In genomic region chr4:184705692-184706091, GRCh38 we compare ENCODE assay signal across 15 cellular contexts. TPM values are rescaled to one million over a fixed set of nuclear protein-coding genes. Genes with fewer than 3 reads are reported as not detected.
DNase-seq lines count a peak whose midpoint lies in the region; ATAC-seq and TF ChIP-seq lines count a peak whose summit lies in the region.
"Had no signal": no experiment of that assay in that cellular context is flagged by ENCODE, and none has a peak within 500 bp of the region (broad histone marks: within the 10 kb centered on the region; RNA-seq: fewer than 3 reads in every experiment).

No MANE protein-coding gene starts in this region.

- H3K27ac Mint-ChIP-seq in activated T-helper 1 cell treated with anti-CD3 and anti-CD28 coated beads, Interleukin-12 subunit alpha, Interleukin-12 subunit beta, Interleukin-2, Interleukin-4 antibody, amounts not matched to agents 30 ng/mL and 10 ng/mL and 1 ng/mL, durations not matched to agents 14 hours and 24 hours and 36 hours, result peak overlapping the region; percentile 32

- H3K36me3 Mint-ChIP-seq in activated T-helper 1 cell treated with anti-CD3 and anti-CD28 coated beads, Interleukin-12 subunit alpha, Interleukin-12 subunit beta, Interleukin-2, Interleukin-4 antibody, amounts not matched to agents 30 ng/mL and 10 ng/mL and 1 ng/mL, durations not matched to agents 14 hours and 24 hours and 36 hours (ENCODE audit: low read depth), result peaks cover 60% of the 10 kb centered on the region

- H3K9ac ChIP-seq in DND-41 (ENCODE audit: low read depth, low read length) (no peak overlapping the region), KMS-11 (no peak overlapping the region)

- H3K4me2 ChIP-seq in DND-41 (ENCODE audit: insufficient read depth, low read length) (no peak overlapping the region), KMS-11 (peak overlapping the region; percentile 64)
- H3K4me2 ChIP-seq: PC-9 had no signal

- H3K36me3 ChIP-seq in DND-41 (ENCODE audit: insufficient read depth, low read length), result peaks cover 95% of the 10 kb centered on the region
- H3K36me3 ChIP-seq in KMS-11 (ENCODE audit: insufficient read depth), result peaks cover 19% of the 10 kb centered on the region

- peaks cover 27% of the 10 kb centered on the region for H3K4me1 Mint-ChIP-seq in activated T-helper 1 cell treated with anti-CD3 and anti-CD28 coated beads, Interleukin-12 subunit alpha, Interleukin-12 subunit beta, Interleukin-2, Interleukin-4 antibody, amounts not matched to agents 30 ng/mL and 10 ng/mL and 1 ng/mL, durations not matched to agents 14 hours and 24 hours and 36 hours (ENCODE audit: low read depth)

- H3K27me3 Mint-ChIP-seq in activated T-helper 1 cell treated with anti-CD3 and anti-CD28 coated beads, Interleukin-12 subunit alpha, Interleukin-12 subunit beta, Interleukin-2, Interleukin-4 antibody, amounts not matched to agents 30 ng/mL and 10 ng/mL and 1 ng/mL, durations not matched to agents 14 hours and 24 hours and 36 hours (ENCODE audit: insufficient read depth), result no peaks in the 10 kb centered on the region

- H3K9me3 Mint-ChIP-seq in activated T-helper 1 cell treated with anti-CD3 and anti-CD28 coated beads, Interleukin-12 subunit alpha, Interleukin-12 subunit beta, Interleukin-2, Interleukin-4 antibody, amounts not matched to agents 30 ng/mL and 10 ng/mL and 1 ng/mL, durations not matched to agents 14 hours and 24 hours and 36 hours, result no peaks in the 10 kb centered on the region

- H2AFZ ChIP-seq in DND-41 (ENCODE audit: low read depth, low read length) (no peak overlapping the region), KMS-11 (ENCODE audit: low read depth) (no peak overlapping the region)
- H2AFZ ChIP-seq: PC-9 had no signal

- no peaks in the 10 kb centered on the region for H3K9me3 ChIP-seq in DND-41 (ENCODE audit: insufficient read depth, low read length, severe bottlenecking)
- H3K9me3 ChIP-seq: SJCRH30, spleen had no signal

- H3K27me3 ChIP-seq in DND-41 (ENCODE audit: insufficient read depth, low read length, poor library complexity), result no peaks in the 10 kb centered on the region
- no peaks in the 10 kb centered on the region for H3K27me3 ChIP-seq in KMS-11 (ENCODE audit: insufficient read depth, low read depth)
- H3K27me3 ChIP-seq: SJCRH30, spleen had no signal

- H3K4me3 Mint-ChIP-seq in activated T-helper 1 cell treated with anti-CD3 and anti-CD28 coated beads, Interleukin-12 subunit alpha, Interleukin-12 subunit beta, Interleukin-2, Interleukin-4 antibody, amounts not matched to agents 30 ng/mL and 10 ng/mL and 1 ng/mL, durations not matched to agents 14 hours and 24 hours and 36 hours, result peak overlapping the region; percentile 8

- intact Hi-C loops in activated T-helper 1 cell treated with anti-CD3 and anti-CD28 coated beads, Interleukin-12 subunit alpha, Interleukin-12 subunit beta, Interleukin-2, Interleukin-4 antibody, amounts not matched to agents 30 ng/mL and 10 ng/mL and 1 ng/mL, durations not matched to agents 14 hours and 24 hours and 36 hours (cut with micrococcal nuclease), result loop anchor here (2.0 kb wide), 3 partner anchors 13 to 57 kb away; partner anchors contain the start of genes CASP3 and PRIMPOL
- intact Hi-C loops in Right ventricle myocardium inferior (cut with DNase I), result no loop called here

- ATAC-seq in DND-41 (ENCODE audit: insufficient read depth, low read depth) (peak; percentile 39; the same call in 1 of the 3 replicates), GM18520 (IDR thresholded peaks at IDR 0.05; ENCODE audit: unreplicated experiment) (peak; percentile 53), Right ventricle myocardium inferior (no peak), GM21381 (IDR thresholded peaks at IDR 0.05; ENCODE audit: unreplicated experiment) (no peak), HG02973 (IDR thresholded peaks at IDR 0.05; ENCODE audit: unreplicated experiment) (no peak)

- no peak overlapping the region for H3K4me3 ChIP-seq in DND-41 (ENCODE audit: low read depth in 1 of 2, low read length in 2 of 2)
- no peak overlapping the region for H3K4me3 ChIP-seq in KMS-11 (IDR thresholded peaks at IDR 0.05; ENCODE audit: insufficient read depth, low read depth, low read length)
- H3K4me3 ChIP-seq: PC-9, SJCRH30, spleen had no signal

- H3K4me1 ChIP-seq in DND-41 (ENCODE audit: insufficient read depth, low read length) (no peaks in the 10 kb centered on the region), KMS-11 (ENCODE audit: low read depth, poor library complexity, severe bottlenecking) (peaks cover 72% of the 10 kb centered on the region)
- H3K4me1 ChIP-seq: SJCRH30, spleen had no signal

- H4K20me1 ChIP-seq in DND-41 (ENCODE audit: insufficient read depth, low read length), result peaks cover 28% of the 10 kb centered on the region; the same call in 1 of the 2 replicates
- no peaks in the 10 kb centered on the region for H4K20me1 ChIP-seq in KMS-11 (ENCODE audit: insufficient read depth)

- TF ChIP-seq CTCF in DND-41 (IDR thresholded peaks at IDR 0.05; ENCODE audit: borderline replicate concordance, extremely low read depth, low read length, poor library complexity, severe bottlenecking), result no peak
- no peak for TF ChIP-seq CTCF in KMS-11 (conservative IDR thresholded peaks at IDR 0.05; ENCODE audit: low read depth, low read length)

- DNase-seq in DND-41, result no peak
- DNase-seq in activated T-helper 1 cell treated with anti-CD3 and anti-CD28 coated beads, Interleukin-12 subunit alpha, Interleukin-12 subunit beta, Interleukin-2, Interleukin-4 antibody, amounts not matched to agents 30 ng/mL and 10 ng/mL and 1 ng/mL, durations not matched to agents 14 hours and 24 hours and 36 hours (ENCODE audit: low spot score), result no peak
- DNase-seq in Right ventricle myocardium inferior (ENCODE audit: missing footprints), result no peak
- no peak for DNase-seq in NCI-H2227 treated with DMSO at 0.1 percent for 48 hours (lab: John Stamatoyannopoulos, UW)
- DNase-seq: NCI-H1694, NCI-H226, NCI-H774, PC-9, retina, SJCRH30, spleen had no signal

- H3K27ac ChIP-seq in DND-41 (ENCODE audit: low read length) (no peak overlapping the region), KMS-11 (peak overlapping the region; percentile 38)
- H3K27ac ChIP-seq: PC-9, SJCRH30, spleen had no signal

- peaks cover 40% of the 10 kb centered on the region for H3K79me2 ChIP-seq in DND-41 (ENCODE audit: insufficient read depth, low read length)
- H3K79me2 ChIP-seq in KMS-11 (ENCODE audit: insufficient read depth, low read depth), result peaks cover 17% of the 10 kb centered on the region

RNA-seq across cellular contexts. Expression of gene CENPU, which starts 28.2 kb away (rescaled TPM):
- total RNA-seq in activated T-helper 1 cell treated with anti-CD3 and anti-CD28 coated beads, Interleukin-12 subunit alpha, Interleukin-12 subunit beta, Interleukin-2, Interleukin-4 antibody, amounts not matched to agents 30 ng/mL and 10 ng/mL and 1 ng/mL, durations not matched to agents 14 hours and 24 hours and 36 hours, result 78.3 and 80.3 TPM in 2 replicates
- total RNA-seq in Right ventricle myocardium inferior, result 1.8 TPM

RNA-seq across cellular contexts. Expression of gene PRIMPOL, which starts 56.2 kb away (rescaled TPM):
- total RNA-seq in activated T-helper 1 cell treated with anti-CD3 and anti-CD28 coated beads, Interleukin-12 subunit alpha, Interleukin-12 subunit beta, Interleukin-2, Interleukin-4 antibody, amounts not matched to agents 30 ng/mL and 10 ng/mL and 1 ng/mL, durations not matched to agents 14 hours and 24 hours and 36 hours, result 16.4 and 19.7 TPM in 2 replicates
- total RNA-seq in Right ventricle myocardium inferior, result 10.8 TPM

RNA-seq across cellular contexts. Expression of gene CASP3, which starts 56.4 kb away (rescaled TPM):
- total RNA-seq in activated T-helper 1 cell treated with anti-CD3 and anti-CD28 coated beads, Interleukin-12 subunit alpha, Interleukin-12 subunit beta, Interleukin-2, Interleukin-4 antibody, amounts not matched to agents 30 ng/mL and 10 ng/mL and 1 ng/mL, durations not matched to agents 14 hours and 24 hours and 36 hours, result 116 and 121 TPM in 2 replicates
- 10.4 TPM for total RNA-seq in Right ventricle myocardium inferior

Comparison
In these comparisons a context has a peak if more than half of its experiments do, and no peak if none do; other contexts are left out.
1. ATAC-seq: peak in DND-41 (single experiment) and GM18520 (single experiment); none in Right ventricle myocardium inferior (single experiment), GM21381 (single experiment) and HG02973 (single experiment).
2. RNA of gene CENPU, which starts 28.2 kb away (total RNA-seq): 78.3 to 80.3 TPM in activated T-helper 1 cell treated with anti-CD3 and anti-CD28 coated beads, Interleukin-12 subunit alpha, Interleukin-12 subunit beta, Interleukin-2, Interleukin-4 antibody, amounts not matched to agents 30 ng/mL and 10 ng/mL and 1 ng/mL, durations not matched to agents 14 hours and 24 hours and 36 hours; 1.8 TPM in Right ventricle myocardium inferior (single experiment); every median in the first group is over 10 times any median in the second.
3. RNA of gene CASP3, which starts 56.4 kb away (total RNA-seq): 116 to 121 TPM in activated T-helper 1 cell treated with anti-CD3 and anti-CD28 coated beads, Interleukin-12 subunit alpha, Interleukin-12 subunit beta, Interleukin-2, Interleukin-4 antibody, amounts not matched to agents 30 ng/mL and 10 ng/mL and 1 ng/mL, durations not matched to agents 14 hours and 24 hours and 36 hours; 10.4 TPM in Right ventricle myocardium inferior (single experiment); every median in the first group is over 10 times any median in the second.